11 cellular contexts compared by ENCODE assay signal in the genomic region with DNA sequence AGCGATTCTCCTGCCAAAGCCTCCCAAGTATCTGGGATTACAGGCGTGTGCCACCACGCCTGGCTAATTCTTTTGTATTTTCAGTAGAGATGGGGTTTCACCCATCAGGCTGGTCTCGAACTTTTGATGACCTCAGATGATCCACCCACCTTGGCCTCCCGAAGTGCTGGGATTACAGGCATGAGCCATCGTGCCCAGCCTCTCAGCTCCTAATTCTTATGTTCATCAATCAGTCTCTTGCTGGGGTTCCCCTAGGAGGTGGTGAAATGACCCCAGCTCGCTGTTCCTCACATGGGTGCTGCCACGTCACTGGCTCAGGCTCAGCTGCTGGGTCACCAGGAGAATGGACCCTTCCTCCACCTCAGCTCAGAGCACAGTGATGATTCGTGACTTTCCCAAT. TPM values are rescaled to one million over a fixed set of nuclear protein-coding genes. Genes with fewer than 3 reads are reported as not detected.
"Had no signal": no experiment of that assay in that cellular context is flagged by ENCODE, and none has a peak within 500 bp of the region (broad histone marks: within the 10 kb centered on the region; RNA-seq: fewer than 3 reads in every experiment).

TSS of gene RFPL3 (plus strand) at position 301 of the 400 bp plus-strand sequence. CDS start 205 bp downstream, outside the sequence.

RNA-seq across cellular contexts. Expression of gene RFPL3, which starts in this region (rescaled TPM):
- total RNA-seq: activated B cell treated with CpG ODN at 0.5 μM for 24 hours; activated CD4-positive, alpha-beta memory T cell treated with anti-CD3 and anti-CD28 coated beads for 36 hours; activated CD4-positive, alpha-beta T cell treated with anti-CD3 and anti-CD28 coated beads, Interleukin-2, amount 10 ng/mL, durations not matched to agents 24 days and 14 days; activated CD8-positive, alpha-beta memory T cell treated with anti-CD3 and anti-CD28 coated beads, Interleukin-2, amount 10 ng/mL, durations not matched to agents 7 days and 5 days; activated CD8-positive, alpha-beta T cell treated with anti-CD3 and anti-CD28 coated beads for 36 hours; activated naive CD8-positive, alpha-beta T cell treated with anti-CD3 and anti-CD28 coated beads, Interleukin-2, amount 10 ng/mL, durations not matched to agents 7 days and 5 days; activated T-helper 2 cell treated with anti-CD3 and anti-CD28 coated beads, Interferon-gamma antibody, Interleukin-2, Interleukin-4, amounts not matched to agents 10 μg/mL and 5 μg/mL and 100 μg/mL, durations not matched to agents 14 hours and 24 hours and 36 hours; ascending aorta; bronchial epithelial cell; cardiac muscle cell had no signal
- polyA plus RNA-seq: adipose tissue, cardiac muscle cell had no signal
